9 cellular contexts compared by ENCODE assay signal in genomic region chr12:93089805-93090569, GRCh38.
DNase-seq lines count a peak whose midpoint lies in the region.
"Had no signal": no experiment of that assay in that cellular context is flagged by ENCODE, and none has a peak within 500 bp of the region (broad histone marks: within the 10 kb centered on the region; RNA-seq: fewer than 3 reads in every experiment).

No MANE protein-coding gene starts in this region.

- no peak overlapping the region for H2BK5ac ChIP-seq in mesendoderm (ENCODE audit: low read length)

- H3K4ac ChIP-seq in mesendoderm (ENCODE audit: low read depth, low read length), result peak overlapping the region; percentile 24

- H3K27me3 ChIP-seq in mesendoderm (ENCODE audit: insufficient read depth, low read length, poor library complexity), result no peaks in the 10 kb centered on the region

- peak overlapping the region; percentile 9 for H3K18ac ChIP-seq in mesendoderm (ENCODE audit: low read length)

- no peak overlapping the region for H2BK15ac ChIP-seq in mesendoderm (replicated peaks; ENCODE audit: low read depth)

- H3K27ac ChIP-seq in mesendoderm (ENCODE audit: low read depth, low read length), result no peak overlapping the region

- H3K4me3 ChIP-seq in mesendoderm (ENCODE audit: low read length), result no peak overlapping the region

- WGBS in mesendoderm (ENCODE audit: extremely low coverage, insufficient coverage, low lambda C conversion rate), result no CpG with 5 or more reads among the region's 5 CpGs

- no peaks in the 10 kb centered on the region for H3K79me2 ChIP-seq in mesendoderm (ENCODE audit: control insufficient read depth, insufficient read depth, low read length)

- no peak overlapping the region for H2AK5ac ChIP-seq in mesendoderm (ENCODE audit: low read length)

- DNase-seq in Caki2 (ENCODE audit: low read depth), result peak; percentile 54
- peak; percentile 91 for DNase-seq in LHCN-M2 (ENCODE audit: low read depth)
- peak; percentile 20 for DNase-seq in activated naive CD4-positive, alpha-beta T cell treated with anti-CD3 and anti-CD28 coated beads, Interleukin-2, amount 50 U/mL, for 16 hours
- no peak for DNase-seq in mesendoderm
- DNase-seq in NCI-H82 treated with DMSO at 0.1 percent for 48 hours (lab: John Stamatoyannopoulos, UW; ENCODE audit: unreplicated experiment), result no peak
- no peak for DNase-seq in GM19240 (ENCODE audit: insufficient read length, low spot score)
- DNase-seq in COLO829 (ENCODE audit: low spot score), result no peak
- DNase-seq in activated CD8-positive, alpha-beta memory T cell treated with anti-CD3 and anti-CD28 coated beads for 24 hours, result no peak
- DNase-seq: NCI-H146 had no signal

- H4K8ac ChIP-seq in mesendoderm (ENCODE audit: low read depth, low read length), result no peak overlapping the region

- no peak overlapping the region for H3K9ac ChIP-seq in mesendoderm (ENCODE audit: low read length)

- H4K5ac ChIP-seq in mesendoderm (ENCODE audit: low read length), result no peak overlapping the region

- no peak overlapping the region for H3K4me2 ChIP-seq in mesendoderm (ENCODE audit: low read length)

- H2BK120ac ChIP-seq in mesendoderm (ENCODE audit: low read depth, low read length), result no peak overlapping the region

- no peaks in the 10 kb centered on the region for H3K79me1 ChIP-seq in mesendoderm (ENCODE audit: low read length)

- peaks cover 4% of the 10 kb centered on the region for H3K4me1 ChIP-seq in mesendoderm (ENCODE audit: control insufficient read depth, low read depth, low read length)

- no peak overlapping the region for H3K56ac ChIP-seq in mesendoderm (ENCODE audit: low read length)

- H3K36me3 ChIP-seq in mesendoderm (ENCODE audit: control insufficient read depth, insufficient read depth, low read length), result no peaks in the 10 kb centered on the region

- H3K23ac ChIP-seq in mesendoderm (ENCODE audit: low read length), result no peak overlapping the region

- in situ Hi-C loops in Caki2 (cut with HindIII; ENCODE audit: low pct_unique_long_range_greater_than_20kb, low sequenced_read_pairs), result no loop called here

Comparison
In these comparisons a context has a peak if more than half of its experiments do, and no peak if none do; other contexts are left out.
1. DNase-seq: peak in Caki2 (single experiment), LHCN-M2 (single experiment) and activated naive CD4-positive, alpha-beta T cell treated with anti-CD3 and anti-CD28 coated beads, Interleukin-2, amount 50 U/mL, for 16 hours (single experiment); none in mesendoderm (single experiment), NCI-H82 treated with DMSO at 0.1 percent for 48 hours (single experiment), GM19240 (single experiment), COLO829 (single experiment) and activated CD8-positive, alpha-beta memory T cell treated with anti-CD3 and anti-CD28 coated beads for 24 hours (single experiment).